Comparison of ENCODE assay signal across 10 cellular contexts in the genomic region with DNA sequence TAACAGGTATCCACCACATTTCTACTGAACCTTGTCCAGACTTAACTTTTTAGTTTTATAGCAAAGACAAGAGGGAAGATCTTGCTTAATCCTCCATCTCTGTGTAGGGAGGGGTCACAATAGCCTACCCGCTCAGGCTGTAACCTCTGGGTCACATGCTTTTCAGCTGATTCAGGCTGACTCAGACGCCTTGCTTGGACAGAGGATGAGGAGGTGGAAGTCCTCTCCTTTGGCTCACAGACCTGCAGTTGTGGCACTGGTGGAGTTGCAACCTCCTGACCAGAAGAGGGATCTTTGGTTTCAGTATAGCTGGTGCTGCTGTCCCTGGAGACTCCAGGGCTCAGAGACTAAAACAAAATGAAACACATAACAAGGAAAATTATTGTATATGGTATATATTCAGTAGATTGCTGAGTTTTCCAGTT. TPM values are rescaled to one million over a fixed set of nuclear protein-coding genes. Genes with fewer than 3 reads are reported as not detected.
DNase-seq lines count a peak whose midpoint lies in the region; ATAC-seq, FAIRE-seq and TF ChIP-seq lines count a peak whose summit lies in the region.
"Had no signal": no experiment of that assay in that cellular context is flagged by ENCODE, and none has a peak within 500 bp of the region (broad histone marks: within the 10 kb centered on the region; RNA-seq: fewer than 3 reads in every experiment).

No MANE protein-coding gene starts in this region.

- no peaks in the 10 kb centered on the region for H3K27me3 ChIP-seq in spleen (replicated peaks in 1 of 7)

- peak; percentile 55 for DNase-seq in H54 (ENCODE audit: insufficient read length, low spot score)
- DNase-seq in astrocyte of the hippocampus (ENCODE audit: low read depth, low spot score): peak; percentile 74
- DNase-seq in inferior parietal cortex (ENCODE audit: extremely low spot score): peak; percentile 47
- DNase-seq in spleen: no peak
- DNase-seq in T-helper 9 cell: no peak
- DNase-seq: activated naive CD8-positive, alpha-beta T cell treated with anti-CD3 and anti-CD28 coated beads, Interleukin-2, amount 10 ng/mL, durations not matched to agents 7 days and 5 days; stimulated activated CD4-positive, alpha-beta T cell treated with anti-CD3 and anti-CD28 coated beads, Interleukin-1b, Interleukin-23, amount 100 ng/mL, for 48 hours had no signal

- 24 to 61% (median 37%) methylated on average over 2 of the region's 2 CpGs for WGBS in spleen, 5 donors

- H3K4me1 ChIP-seq in spleen: peaks cover 0 to 48% (median 19%) of the 10 kb centered on the region in 6 donors

- no peak for ATAC-seq in HG02840 (IDR thresholded peaks at IDR 0.05; ENCODE audit: low FRiP score, unreplicated experiment)
- no peak for ATAC-seq in GM21529 (IDR thresholded peaks at IDR 0.05; ENCODE audit: unreplicated experiment)
- ATAC-seq in GM19035 (IDR thresholded peaks at IDR 0.05; ENCODE audit: unreplicated experiment): no peak

- FAIRE-seq in H54 (lab: Jason Lieb, UNC): peak; percentile 98

- H3K36me3 ChIP-seq in spleen: peaks cover 3 to 100% (median 94%) of the 10 kb centered on the region in 6 donors

- H3K27ac ChIP-seq in spleen: peak overlapping the region in 5 of 8 donors; percentile 22 to 60 (median 31)

- TF ChIP-seq CTCF in spleen (IDR thresholded peaks at IDR 0.05 in 8 of 11, conservative IDR thresholded peaks at IDR 0.05 in 3 of 11): no peak

- intact Hi-C loops in spleen (cut with DNase I; ENCODE audit: low total_unique reads): no loop called here

- TF ChIP-seq POLR2A in H54 (IDR thresholded peaks at IDR 0.05; ENCODE audit: low read depth, low read length) (no peak; the same call in 1 of the 2 replicates), spleen (IDR thresholded peaks at IDR 0.05) (no peak)

- H3K4me3 ChIP-seq in spleen: no peak overlapping the region

- no peaks in the 10 kb centered on the region for H3K9me3 ChIP-seq in spleen

RNA-seq across cellular contexts. Expression of gene ACIN1, which starts 16.2 kb away (rescaled TPM):
- 100 to 1,000 TPM; 148 to 228 (median 211) TPM for total RNA-seq in spleen
- 100 to 1,000 TPM in 2 of 3 donors, 10 to 100 TPM in 1; 59.2 to 126 (median 119) TPM for polyA plus RNA-seq in spleen

RNA-seq across cellular contexts. Expression of gene C14orf119, which starts 16.6 kb away (rescaled TPM):
- total RNA-seq in spleen: 10 to 100 TPM; 34.3 to 43.2 (median 37.8) TPM
- polyA plus RNA-seq in spleen: 10 to 100 TPM; 28.0 to 47.0 (median 40.2) TPM

RNA-seq across cellular contexts. Expression of gene CDH24, which starts 21.4 kb away (rescaled TPM):
- 1 to 10 TPM; 2.6 to 9.4 (median 6.5) TPM for total RNA-seq in spleen
- 1 to 10 TPM; 1.3 to 6.3 (median 3.1) TPM for polyA plus RNA-seq in spleen

RNA-seq across cellular contexts. Expression of gene CIROP, which starts 26.1 kb away (rescaled TPM):
- total RNA-seq in spleen: not detected
- not detected for polyA plus RNA-seq in spleen
- total RNA-seq: activated naive CD8-positive, alpha-beta T cell treated with anti-CD3 and anti-CD28 coated beads, Interleukin-2, amount 10 ng/mL, durations not matched to agents 7 days and 5 days had no signal

RNA-seq across cellular contexts. Expression of gene PSMB11, which starts 36.7 kb away (rescaled TPM):
- not detected for total RNA-seq in spleen
- under 1 TPM in 1 of 3 donors, not detected in 2; 0.03 TPM for polyA plus RNA-seq in spleen
- total RNA-seq: activated naive CD8-positive, alpha-beta T cell treated with anti-CD3 and anti-CD28 coated beads, Interleukin-2, amount 10 ng/mL, durations not matched to agents 7 days and 5 days had no signal

Comparison
In these comparisons a context has a peak if more than half of its experiments do, and no peak if none do; other contexts are left out.
1. DNase-seq: peak in H54 (single experiment), astrocyte of the hippocampus (single experiment) and inferior parietal cortex (single experiment); none in spleen (single experiment) and T-helper 9 cell (single experiment).